ENCODE assay signal across 11 cellular contexts in genomic region chr9:17528859-17529258, GRCh38. TPM values are rescaled to one million over a fixed set of nuclear protein-coding genes. Genes with fewer than 3 reads are reported as not detected.
DNase-seq lines count a peak whose midpoint lies in the region; FAIRE-seq and TF ChIP-seq lines count a peak whose summit lies in the region.
"Had no signal": no experiment of that assay in that cellular context is flagged by ENCODE, and none has a peak within 500 bp of the region (broad histone marks: within the 10 kb centered on the region; RNA-seq: fewer than 3 reads in every experiment).

No MANE protein-coding gene starts in this region.

- no peak for TF ChIP-seq POLR2A in lower leg skin (IDR thresholded peaks at IDR 0.05)

- intact Hi-C loops in dorsolateral prefrontal cortex (cut with DNase I): no loop called here
- intact Hi-C loops in lower leg skin (cut with DNase I; ENCODE audit: low total_unique reads): no loop called here

- DNase-seq in NCI-H2171 treated with DMSO at 0.1 percent for 48 hours (lab: John Stamatoyannopoulos, UW): peak; percentile 40
- no peak for DNase-seq in NCI-H2171 (lab: John Stamatoyannopoulos, UW)
- peak; percentile 3 for DNase-seq in NCI-H526 treated with DMSO at 0.1 percent for 48 hours (lab: John Stamatoyannopoulos, UW)
- no peak for DNase-seq in dorsolateral prefrontal cortex
- DNase-seq in small intestine: no peak
- no peak for DNase-seq in MV-4-11 (lab: John Stamatoyannopoulos, UW)
- DNase-seq in lower leg skin (ENCODE audit: low spot score in 2 of 2): no peak
- no peak for DNase-seq in anterior cingulate cortex (lab: John Stamatoyannopoulos, UW)
- DNase-seq: occipital lobe had no signal

- H3K36me3 ChIP-seq in small intestine (ENCODE audit: control insufficient read depth in 2 of 2, insufficient read depth in 2 of 2, low read length in 2 of 2): no peaks in the 10 kb centered on the region
- H3K36me3 ChIP-seq: BLaER1 had no signal

- H3K4me3 ChIP-seq in dorsolateral prefrontal cortex (no peak overlapping the region), small intestine (ENCODE audit: low read depth in 1 of 2, low read length in 2 of 2) (no peak overlapping the region), lower leg skin (ENCODE audit: low read depth, poor library complexity, severe bottlenecking) (no peak overlapping the region)
- H3K4me3 ChIP-seq: BLaER1 had no signal

- H3K4me1 ChIP-seq in small intestine (ENCODE audit: control insufficient read depth in 2 of 2, insufficient read depth in 1 of 2, low read depth in 1 of 2, low read length in 1 of 2): no peaks in the 10 kb centered on the region
- H3K4me1 ChIP-seq: BLaER1 had no signal

- peak; percentile 79 for FAIRE-seq in small intestine (lab: Jason Lieb, UNC)

- no peak overlapping the region for H3K27ac ChIP-seq in dorsolateral prefrontal cortex
- H3K27ac ChIP-seq in small intestine (ENCODE audit: low read depth in 1 of 2, low read length in 1 of 2): no peak overlapping the region
- H3K27ac ChIP-seq: BLaER1 had no signal

- H3K27me3 ChIP-seq in dorsolateral prefrontal cortex: peaks cover 0 to 3% (median 0%) of the 10 kb centered on the region in 45 donors
- H3K27me3 ChIP-seq in small intestine (ENCODE audit: control insufficient read depth in 2 of 2, insufficient read depth in 2 of 2, low read length in 2 of 2): peaks cover 0 to 2% of the 10 kb centered on the region in 2 donors
- H3K27me3 ChIP-seq: BLaER1 had no signal

- TF ChIP-seq CTCF in dorsolateral prefrontal cortex (IDR thresholded peaks at IDR 0.05 in 54 of 56, conservative IDR thresholded peaks at IDR 0.05 in 2 of 56; ENCODE audit: low read depth in 1 of 56, partially characterized antibody in 56 of 56) (peak in 54 of 56 donors; percentile 15 to 74 (median 52)), lower leg skin (IDR thresholded peaks at IDR 0.05) (no peak)

- H3K9me3 ChIP-seq in small intestine (ENCODE audit: control insufficient read depth, low read depth): no peaks in the 10 kb centered on the region
- H3K9me3 ChIP-seq: BLaER1 had no signal

RNA-seq across cellular contexts. Expression of gene SH3GL2, which starts 50.0 kb away (rescaled TPM):
- total RNA-seq in dorsolateral prefrontal cortex (100 to 1,000 TPM in 114 of 120 experiments, 10 to 100 TPM in 6; 63.6 to 322 (median 217) TPM), lower leg skin (not detected)
- polyA plus RNA-seq in small intestine: under 1 TPM in 1 of 3 donors, not detected in 2; 0.70 TPM
- polyA plus RNA-seq: IgD-negative memory B cell had no signal

Comparison
In these comparisons a context has a peak if more than half of its experiments do, and no peak if none do; other contexts are left out.
1. DNase-seq: peak in NCI-H2171 treated with DMSO at 0.1 percent for 48 hours (single experiment) and NCI-H526 treated with DMSO at 0.1 percent for 48 hours (single experiment); none in NCI-H2171 (single experiment), dorsolateral prefrontal cortex (0 of 10), small intestine (single experiment), MV-4-11 (single experiment), lower leg skin (0 of 2) and anterior cingulate cortex (0 of 58).
2. CTCF ChIP-seq: peak in dorsolateral prefrontal cortex (54 of 56); none in lower leg skin (0 of 3).
3. RNA of gene SH3GL2, which starts 50.0 kb away (total RNA-seq): 63.6 to 322 TPM in dorsolateral prefrontal cortex; not detected in lower leg skin; every median in the first group is over 10 times any median in the second.